1 cellular context compared by ENCODE assay signal in genomic region chr15:68997930-68998777, GRCh38.
A peak's percentile ranks its signal among the peaks of the same experiment; 100 is the strongest.
TF ChIP-seq lines count a peak whose summit lies in the region.

No MANE protein-coding gene starts in this region.

TF ChIP-seq in HepG2, 621 proteins besides CTCF, POLR2A, EP300 and RAD21 (continued from another document):
- TF ChIP-seq MNT (IDR thresholded peaks at IDR 0.05) (peak; percentile 95), MAFK (conservative IDR thresholded peaks at IDR 0.05 in 1 of 2, IDR thresholded peaks at IDR 0.05 in 1 of 2; ENCODE audit: low read length in 2 of 2) (peak in 1 of 2 experiments; percentile 25; a peak in 1 of 4 replicates), ZNF841 (CRISPR knock-in tag; IDR thresholded peaks at IDR 0.05; ENCODE audit: borderline replicate concordance) (no peak), MAFF (IDR thresholded peaks at IDR 0.05; ENCODE audit: low read depth, low read length) (0 out of 2 replicates have a peak, but pooled peaks have one; percentile 16), ZNF672 (CRISPR knock-in tag; IDR thresholded peaks at IDR 0.05) (no peak), GLI4 (CRISPR knock-in tag; IDR thresholded peaks at IDR 0.05; ENCODE audit: borderline replicate concordance) (no peak), EHMT2 (IDR thresholded peaks at IDR 0.05; ENCODE audit: borderline replicate concordance, low read depth, low read length) (no peak), MYNN (CRISPR knock-in tag; IDR thresholded peaks at IDR 0.05; ENCODE audit: low read depth) (no peak), ATF5 (CRISPR knock-in tag; IDR thresholded peaks at IDR 0.05; ENCODE audit: low read depth) (no peak), ZNF792 (CRISPR knock-in tag; IDR thresholded peaks at IDR 0.05) (no peak)
